ENCODE assay signal across 15 cellular contexts in the genomic region with DNA sequence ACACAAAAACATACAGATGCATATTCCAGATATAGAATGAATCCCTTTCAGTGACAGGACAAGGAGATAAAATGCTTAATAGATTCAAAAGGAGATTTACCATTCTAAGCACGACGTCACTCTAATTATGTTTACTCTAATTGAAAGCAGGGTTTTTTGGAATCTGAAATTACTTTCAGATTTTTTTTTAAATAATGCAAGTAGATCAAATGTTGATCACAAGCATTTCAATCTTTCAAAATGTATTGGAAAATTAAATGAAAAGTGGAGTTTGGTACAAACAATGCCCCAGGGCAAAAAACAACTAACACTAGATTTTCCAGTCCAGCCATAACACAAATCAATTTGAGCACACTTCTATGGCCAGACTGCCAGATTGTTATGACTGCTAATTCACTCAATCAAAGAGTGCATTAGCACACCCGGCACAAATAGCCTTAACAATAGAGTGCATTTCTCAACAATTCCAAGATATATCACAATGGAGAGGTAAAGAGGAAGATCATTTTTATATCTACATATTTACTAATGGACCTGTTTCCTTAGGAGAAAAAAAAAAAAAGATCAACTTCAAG.
A peak's percentile ranks its signal among the peaks of the same experiment; 100 is the strongest.
DNase-seq lines count a peak whose midpoint lies in the region; ATAC-seq lines count a peak whose summit lies in the region.
"Had no signal": no experiment of that assay in that cellular context is flagged by ENCODE, and none has a peak within 500 bp of the region (broad histone marks: within the 10 kb centered on the region; RNA-seq: fewer than 3 reads in every experiment).

No MANE protein-coding gene starts in this region.

- H3K27me3 Mint-ChIP-seq in stimulated activated naive CD8-positive, alpha-beta T cell treated with anti-CD3 and anti-CD28 coated beads, Interleukin-15, amount 100 ng/mL, for 72 hours, result peaks cover 46% of the 10 kb centered on the region

- no peak overlapping the region for H3K4me3 Mint-ChIP-seq in stimulated activated naive CD8-positive, alpha-beta T cell treated with anti-CD3 and anti-CD28 coated beads, Interleukin-15, amount 100 ng/mL, for 72 hours

- H3K27ac Mint-ChIP-seq in stimulated activated naive CD8-positive, alpha-beta T cell treated with anti-CD3 and anti-CD28 coated beads, Interleukin-15, amount 100 ng/mL, for 72 hours, result no peak overlapping the region

- ATAC-seq in GM18870 (IDR thresholded peaks at IDR 0.05; ENCODE audit: unreplicated experiment) (no peak), GM18858 (IDR thresholded peaks at IDR 0.05; ENCODE audit: unreplicated experiment) (no peak)
- ATAC-seq in stimulated activated naive CD8-positive, alpha-beta T cell treated with anti-CD3 and anti-CD28 coated beads, Interleukin-15, amount 100 ng/mL, for 72 hours, result no peak

- peaks cover 13% of the 10 kb centered on the region for H3K4me1 Mint-ChIP-seq in stimulated activated naive CD8-positive, alpha-beta T cell treated with anti-CD3 and anti-CD28 coated beads, Interleukin-15, amount 100 ng/mL, for 72 hours

- no peaks in the 10 kb centered on the region for H3K9me3 Mint-ChIP-seq in stimulated activated naive CD8-positive, alpha-beta T cell treated with anti-CD3 and anti-CD28 coated beads, Interleukin-15, amount 100 ng/mL, for 72 hours

- DNase-seq in NCI-H1092 treated with DMSO at 0.1 percent for 48 hours (lab: John Stamatoyannopoulos, UW) (peak; percentile 79), NCI-H1092 (lab: John Stamatoyannopoulos, UW) (no peak), NCI-H128 (lab: John Stamatoyannopoulos, UW; ENCODE audit: unreplicated experiment) (peak; percentile 24), NCI-H748 (lab: John Stamatoyannopoulos, UW; ENCODE audit: unreplicated experiment) (peak; percentile 87), left kidney (ENCODE audit: low read depth, low spot score) (peak; percentile 24)
- DNase-seq in stimulated activated naive CD8-positive, alpha-beta T cell treated with anti-CD3 and anti-CD28 coated beads, Interleukin-15, amount 100 ng/mL, for 72 hours, result no peak
- DNase-seq: C1 segment of cervical spinal cord, DMS153, NCI-H345, NCI-H526, PC-9, SJCRH30, SW 1271 had no signal

Comparison
In these comparisons a context has a peak if more than half of its experiments do, and no peak if none do; other contexts are left out.
1. DNase-seq: peak in NCI-H1092 treated with DMSO at 0.1 percent for 48 hours (single experiment), NCI-H128 (single experiment), NCI-H748 (single experiment) and left kidney (single experiment); none in NCI-H1092 (single experiment) and stimulated activated naive CD8-positive, alpha-beta T cell treated with anti-CD3 and anti-CD28 coated beads, Interleukin-15, amount 100 ng/mL, for 72 hours (0 of 2).